In genomic region chr14:74942608-74943007, GRCh38 we compare ENCODE assay signal across 8 cellular contexts. TPM values are rescaled to one million over a fixed set of nuclear protein-coding genes. Genes with fewer than 3 reads are reported as not detected.
DNase-seq lines count a peak whose midpoint lies in the region; ATAC-seq and TF ChIP-seq lines count a peak whose summit lies in the region.

No MANE protein-coding gene starts in this region.

- TF ChIP-seq POLR2A in esophagus muscularis mucosa (IDR thresholded peaks at IDR 0.05; ENCODE audit: low read depth) = no peak
- no peak for TF ChIP-seq POLR2A in suprapubic skin (IDR thresholded peaks at IDR 0.05)

- no peak for DNase-seq in activated naive CD4-positive, alpha-beta T cell treated with anti-CD3 and anti-CD28 coated beads for 36 hours
- no peak for DNase-seq in activated naive CD4-positive, alpha-beta T cell treated with Interleukin-2 at 50 U/mL for 16 hours
- DNase-seq in NAMALWA (ENCODE audit: low spot score) (peak; percentile 20), esophagus muscularis mucosa (ENCODE audit: extremely low spot score) (no peak), suprapubic skin (ENCODE audit: low spot score in 2 of 2) (no peak), NCI-H1930 (lab: John Stamatoyannopoulos, UW) (no peak)

- CTCF ChIA-PET in activated naive CD4-positive, alpha-beta T cell treated with anti-CD3 and anti-CD28 coated beads for 36 hours (lab: Charles Lee) = interaction anchor here (0.7 to 5.9 kb wide), 10 partner anchors 8 to 810 kb away, joined by 3 to 40 read pairs (median 5); no protein-coding TSS in a partner anchor

- intact Hi-C loops in activated naive CD4-positive, alpha-beta T cell treated with anti-CD3 and anti-CD28 coated beads for 36 hours (cut with micrococcal nuclease) = loop anchor here (10.0 kb wide), 1 partner anchor 712 kb away; no protein-coding TSS in a partner anchor
- intact Hi-C loops in esophagus muscularis mucosa (cut with DNase I) = no loop called here

- peak overlapping the region; percentile 18 for H3K27ac Mint-ChIP-seq in activated naive CD4-positive, alpha-beta T cell treated with anti-CD3 and anti-CD28 coated beads for 36 hours

- WGBS in esophagus muscularis mucosa = 88% methylated on average over 11 of the region's 11 CpGs
- WGBS in suprapubic skin = 81% methylated on average over 10 of the region's 11 CpGs

- H3K9me3 Mint-ChIP-seq in activated naive CD4-positive, alpha-beta T cell treated with anti-CD3 and anti-CD28 coated beads for 36 hours = peaks cover 9% of the 10 kb centered on the region

- no peaks in the 10 kb centered on the region for H3K27me3 ChIP-seq in esophagus muscularis mucosa
- no peaks in the 10 kb centered on the region for H3K27me3 ChIP-seq in suprapubic skin

- ATAC-seq in GM19035 (IDR thresholded peaks at IDR 0.05; ENCODE audit: unreplicated experiment) (no peak), HG03571 (IDR thresholded peaks at IDR 0.05; ENCODE audit: unreplicated experiment) (no peak)

- H3K36me3 ChIP-seq in esophagus muscularis mucosa = peaks cover 0 to 9% (median 5%) of the 10 kb centered on the region in 4 donors
- no peaks in the 10 kb centered on the region for H3K36me3 ChIP-seq in suprapubic skin

- H3K4me1 ChIP-seq in esophagus muscularis mucosa (peaks cover 55 to 58% (median 57%) of the 10 kb centered on the region in 4 donors), suprapubic skin (peaks cover 60% of the 10 kb centered on the region)

- TF ChIP-seq CTCF in esophagus muscularis mucosa (IDR thresholded peaks at IDR 0.05) (no peak), suprapubic skin (IDR thresholded peaks at IDR 0.05) (no peak)

- peak overlapping the region in 1 of 4 donors; percentile 16 for H3K4me3 ChIP-seq in esophagus muscularis mucosa
- H3K4me3 ChIP-seq in suprapubic skin = no peak overlapping the region

- peak overlapping the region; percentile 68 to 82 (median 75) for H3K27ac ChIP-seq in esophagus muscularis mucosa (replicated peaks in 1 of 4)
- peak overlapping the region; percentile 82 for H3K27ac ChIP-seq in suprapubic skin

- TF ChIP-seq EP300 in esophagus muscularis mucosa (IDR thresholded peaks at IDR 0.05) (no peak), suprapubic skin (IDR thresholded peaks at IDR 0.05) (no peak)

- H3K27me3 Mint-ChIP-seq in activated naive CD4-positive, alpha-beta T cell treated with anti-CD3 and anti-CD28 coated beads for 36 hours (ENCODE audit: low read depth) = no peaks in the 10 kb centered on the region

- H3K4me3 Mint-ChIP-seq in activated naive CD4-positive, alpha-beta T cell treated with anti-CD3 and anti-CD28 coated beads for 36 hours = no peak overlapping the region

- peaks cover 31% of the 10 kb centered on the region for H3K4me1 Mint-ChIP-seq in activated naive CD4-positive, alpha-beta T cell treated with anti-CD3 and anti-CD28 coated beads for 36 hours (ENCODE audit: low read depth)

- H3K9me3 ChIP-seq in esophagus muscularis mucosa (no peaks in the 10 kb centered on the region), suprapubic skin (no peaks in the 10 kb centered on the region)

- H3K36me3 Mint-ChIP-seq in activated naive CD4-positive, alpha-beta T cell treated with anti-CD3 and anti-CD28 coated beads for 36 hours (ENCODE audit: low read depth) = no peaks in the 10 kb centered on the region

RNA-seq across cellular contexts. Expression of gene PGF, which starts 12.8 kb away (rescaled TPM):
- under 1 TPM in 1 of 2 experiments, not detected in 1; 0.10 TPM for total RNA-seq in activated naive CD4-positive, alpha-beta T cell treated with anti-CD3 and anti-CD28 coated beads for 36 hours
- 10 to 100 TPM; 16.7 to 69.6 (median 18.4) TPM for total RNA-seq in esophagus muscularis mucosa
- total RNA-seq in suprapubic skin = 10 to 100 TPM in 1 of 4 donors, 1 to 10 TPM in 3; 3.5 to 10.5 (median 7.9) TPM

RNA-seq across cellular contexts. Expression of gene RPS6KL1, which starts 19.5 kb away (rescaled TPM):
- 1 to 10 TPM; 4.5 to 6.8 TPM for total RNA-seq in activated naive CD4-positive, alpha-beta T cell treated with anti-CD3 and anti-CD28 coated beads for 36 hours
- total RNA-seq in esophagus muscularis mucosa (1 to 10 TPM; 5.3 to 9.7 (median 7.7) TPM), suprapubic skin (1 to 10 TPM in 3 of 4 donors, under 1 TPM in 1; 0.86 to 7.5 (median 1.8) TPM)

Comparison
In these comparisons a context has a peak if more than half of its experiments do, and no peak if none do; other contexts are left out.
1. RNA of gene PGF, which starts 12.8 kb away (total RNA-seq): 16.7 to 69.6 TPM in esophagus muscularis mucosa and 3.5 to 10.5 TPM in suprapubic skin; 0.10 TPM in activated naive CD4-positive, alpha-beta T cell treated with anti-CD3 and anti-CD28 coated beads for 36 hours; every median in the first group is over 4 times any median in the second.